1 cellular context compared by ENCODE assay signal in the genomic region with DNA sequence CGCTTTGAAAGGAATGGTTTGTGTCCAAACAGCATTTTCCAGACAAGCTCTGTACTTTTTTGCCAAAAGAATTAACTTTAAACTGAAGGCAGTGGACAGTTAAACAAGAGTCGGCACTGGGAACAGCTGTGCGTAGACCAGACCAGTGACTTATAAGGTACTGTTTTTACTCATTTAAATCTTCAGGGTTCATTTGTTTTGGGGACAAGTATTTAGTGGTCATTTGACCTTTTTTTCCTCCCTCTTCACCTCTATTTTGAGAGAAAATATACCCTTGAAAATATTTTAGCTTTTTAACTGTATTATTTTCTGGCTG.
TF ChIP-seq lines count a peak whose summit lies in the region.

No MANE protein-coding gene starts in this region.

TF ChIP-seq in GM12878, 131 proteins besides CTCF, POLR2A, EP300 and RAD21 (continued from another document and continues in another):
- TF ChIP-seq, protein P1, sequence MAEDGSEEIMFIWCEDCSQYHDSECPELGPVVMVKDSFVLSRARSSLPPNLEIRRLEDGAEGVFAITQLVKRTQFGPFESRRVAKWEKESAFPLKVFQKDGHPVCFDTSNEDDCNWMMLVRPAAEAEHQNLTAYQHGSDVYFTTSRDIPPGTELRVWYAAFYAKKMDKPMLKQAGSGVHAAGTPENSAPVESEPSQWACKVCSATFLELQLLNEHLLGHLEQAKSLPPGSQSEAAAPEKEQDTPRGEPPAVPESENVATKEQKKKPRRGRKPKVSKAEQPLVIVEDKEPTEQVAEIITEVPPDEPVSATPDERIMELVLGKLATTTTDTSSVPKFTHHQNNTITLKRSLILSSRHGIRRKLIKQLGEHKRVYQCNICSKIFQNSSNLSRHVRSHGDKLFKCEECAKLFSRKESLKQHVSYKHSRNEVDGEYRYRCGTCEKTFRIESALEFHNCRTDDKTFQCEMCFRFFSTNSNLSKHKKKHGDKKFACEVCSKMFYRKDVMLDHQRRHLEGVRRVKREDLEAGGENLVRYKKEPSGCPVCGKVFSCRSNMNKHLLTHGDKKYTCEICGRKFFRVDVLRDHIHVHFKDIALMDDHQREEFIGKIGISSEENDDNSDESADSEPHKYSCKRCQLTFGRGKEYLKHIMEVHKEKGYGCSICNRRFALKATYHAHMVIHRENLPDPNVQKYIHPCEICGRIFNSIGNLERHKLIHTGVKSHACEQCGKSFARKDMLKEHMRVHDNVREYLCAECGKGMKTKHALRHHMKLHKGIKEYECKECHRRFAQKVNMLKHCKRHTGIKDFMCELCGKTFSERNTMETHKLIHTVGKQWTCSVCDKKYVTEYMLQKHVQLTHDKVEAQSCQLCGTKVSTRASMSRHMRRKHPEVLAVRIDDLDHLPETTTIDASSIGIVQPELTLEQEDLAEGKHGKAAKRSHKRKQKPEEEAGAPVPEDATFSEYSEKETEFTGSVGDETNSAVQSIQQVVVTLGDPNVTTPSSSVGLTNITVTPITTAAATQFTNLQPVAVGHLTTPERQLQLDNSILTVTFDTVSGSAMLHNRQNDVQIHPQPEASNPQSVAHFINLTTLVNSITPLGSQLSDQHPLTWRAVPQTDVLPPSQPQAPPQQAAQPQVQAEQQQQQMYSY (CRISPR knock-in tag; IDR thresholded peaks at IDR 0.05) = no peak
- no peak for TF ChIP-seq HCFC1 (IDR thresholded peaks at IDR 0.05; ENCODE audit: low read length)
- TF ChIP-seq FOXK2 (IDR thresholded peaks at IDR 0.05) = no peak
- TF ChIP-seq ZSCAN29 (IDR thresholded peaks at IDR 0.05) = peak; percentile 57
- TF ChIP-seq REST (IDR thresholded peaks at IDR 0.05; ENCODE audit: low read depth, low read length) = no peak
- no peak for TF ChIP-seq CBFB (IDR thresholded peaks at IDR 0.05; ENCODE audit: low read depth)
- no peak for TF ChIP-seq RCOR1 (conservative IDR thresholded peaks at IDR 0.05; ENCODE audit: low read depth, low read length)
- TF ChIP-seq SPI1 (IDR thresholded peaks at IDR 0.05; ENCODE audit: borderline replicate concordance, insufficient read depth, low read depth, low read length) = no peak
- TF ChIP-seq ZNF24 (IDR thresholded peaks at IDR 0.05) = no peak
- TF ChIP-seq, protein P2, sequence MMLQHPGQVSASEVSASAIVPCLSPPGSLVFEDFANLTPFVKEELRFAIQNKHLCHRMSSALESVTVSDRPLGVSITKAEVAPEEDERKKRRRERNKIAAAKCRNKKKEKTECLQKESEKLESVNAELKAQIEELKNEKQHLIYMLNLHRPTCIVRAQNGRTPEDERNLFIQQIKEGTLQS (IDR thresholded peaks at IDR 0.05; ENCODE audit: borderline replicate concordance, extremely low read depth, low read depth, low read length) = no peak
- no peak for TF ChIP-seq PAX8 (IDR thresholded peaks at IDR 0.05)
- TF ChIP-seq ZNF217 (IDR thresholded peaks at IDR 0.05) = no peak
- no peak for TF ChIP-seq RBBP5 (conservative IDR thresholded peaks at IDR 0.05)
- no peak for TF ChIP-seq SUPT20H (IDR thresholded peaks at IDR 0.05; ENCODE audit: borderline replicate concordance, control insufficient read depth, low read depth, low read length)
- no peak for TF ChIP-seq SMARCA5 (IDR thresholded peaks at IDR 0.05)
- TF ChIP-seq NFIC (IDR thresholded peaks at IDR 0.05; ENCODE audit: low read depth, low read length) = peak; percentile 79
- TF ChIP-seq SKIL (IDR thresholded peaks at IDR 0.05; ENCODE audit: low read depth, poor library complexity, severe bottlenecking) = no peak
- TF ChIP-seq, protein P3, sequence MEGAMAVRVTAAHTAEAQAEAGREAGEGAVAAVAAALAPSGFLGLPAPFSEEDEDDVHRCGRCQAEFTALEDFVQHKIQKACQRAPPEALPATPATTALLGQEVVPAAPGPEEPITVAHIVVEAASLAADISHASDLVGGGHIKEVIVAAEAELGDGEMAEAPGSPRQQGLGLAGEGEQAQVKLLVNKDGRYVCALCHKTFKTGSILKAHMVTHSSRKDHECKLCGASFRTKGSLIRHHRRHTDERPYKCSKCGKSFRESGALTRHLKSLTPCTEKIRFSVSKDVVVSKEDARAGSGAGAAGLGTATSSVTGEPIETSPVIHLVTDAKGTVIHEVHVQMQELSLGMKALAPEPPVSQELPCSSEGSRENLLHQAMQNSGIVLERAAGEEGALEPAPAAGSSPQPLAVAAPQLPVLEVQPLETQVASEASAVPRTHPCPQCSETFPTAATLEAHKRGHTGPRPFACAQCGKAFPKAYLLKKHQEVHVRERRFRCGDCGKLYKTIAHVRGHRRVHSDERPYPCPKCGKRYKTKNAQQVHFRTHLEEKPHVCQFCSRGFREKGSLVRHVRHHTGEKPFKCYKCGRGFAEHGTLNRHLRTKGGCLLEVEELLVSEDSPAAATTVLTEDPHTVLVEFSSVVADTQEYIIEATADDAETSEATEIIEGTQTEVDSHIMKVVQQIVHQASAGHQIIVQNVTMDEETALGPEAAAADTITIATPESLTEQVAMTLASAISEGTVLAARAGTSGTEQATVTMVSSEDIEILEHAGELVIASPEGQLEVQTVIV (IDR thresholded peaks at IDR 0.05; ENCODE audit: borderline replicate concordance, partially characterized antibody) = no peak
- no peak for TF ChIP-seq ZBTB11 (CRISPR knock-in tag; IDR thresholded peaks at IDR 0.05)
- TF ChIP-seq SP1 (IDR thresholded peaks at IDR 0.05; ENCODE audit: low read depth, low read length) = no peak
- no peak for TF ChIP-seq CUX1 (IDR thresholded peaks at IDR 0.05; ENCODE audit: insufficient replicate concordance, low read depth, low read length)
- peak; percentile 36; the same call in 1 of the 2 replicates for TF ChIP-seq ATF2 (IDR thresholded peaks at IDR 0.05; ENCODE audit: low read length)
- TF ChIP-seq NFYA (IDR thresholded peaks at IDR 0.05; ENCODE audit: borderline replicate concordance, low read depth, low read length) = no peak
- no peak for TF ChIP-seq RELB (IDR thresholded peaks at IDR 0.05; ENCODE audit: low read depth)
- TF ChIP-seq POU2F2 (IDR thresholded peaks at IDR 0.05; ENCODE audit: borderline replicate concordance, low read depth, low read length) = no peak
- no peak for TF ChIP-seq YBX1 (IDR thresholded peaks at IDR 0.05)
- TF ChIP-seq EGR1 (IDR thresholded peaks at IDR 0.05; ENCODE audit: borderline replicate concordance in 1 of 2, low read depth in 2 of 2, low read length in 2 of 2) = no peak
